ENCODE assay signal across 28 cellular contexts in genomic region chr15:80755884-80756283, GRCh38. TPM values are rescaled to one million over a fixed set of nuclear protein-coding genes. Genes with fewer than 3 reads are reported as not detected.
A peak's percentile ranks its signal among the peaks of the same experiment; 100 is the strongest.
DNase-seq lines count a peak whose midpoint lies in the region; ATAC-seq, FAIRE-seq and TF ChIP-seq lines count a peak whose summit lies in the region.
"Had no signal": no experiment of that assay in that cellular context is flagged by ENCODE, and none has a peak within 500 bp of the region (broad histone marks: within the 10 kb centered on the region; RNA-seq: fewer than 3 reads in every experiment).

No MANE protein-coding gene starts in this region.

- H3K79me2 ChIP-seq in HepG2 (ENCODE audit: insufficient read depth, low read length), result no peaks in the 10 kb centered on the region

- TF ChIP-seq EP300 in HepG2 (IDR thresholded peaks at IDR 0.05; ENCODE audit: low read depth in 2 of 2, low read length in 2 of 2), result no peak
- TF ChIP-seq EP300 in HepG2 (CRISPR knock-in tag; IDR thresholded peaks at IDR 0.05; ENCODE audit: borderline replicate concordance), result no peak

- H3K9me3 ChIP-seq in HepG2 (ENCODE audit: low read length), result no peaks in the 10 kb centered on the region
- H3K9me3 ChIP-seq: BLaER1 had no signal

- DNase-seq in ELR (ENCODE audit: low read depth) (peak; percentile 15), LHCN-M2 (ENCODE audit: low read depth) (peak; percentile 10), immature natural killer cell (peak; percentile 18 to 44 (median 36)), natural killer cell (no peak), iPS-NIHi7 (ENCODE audit: extremely low spot score) (no peak), middle frontal gyrus (ENCODE audit: extremely low spot score, low spot score) (no peak), HepG2 (ENCODE audit: low spot score) (no peak)
- DNase-seq: CD4-positive, CD25-positive, alpha-beta regulatory T cell; DMS53; GDM1; Kasumi-1; MV-4-11; NCI-H1105; NCI-H2029; NCI-H446 treated with DMSO at 0.1 percent for 48 hours; NCI-H526; NCI-H82; SHP77 had no signal

- H3K36me3 Mint-ChIP-seq in immature natural killer cell (peaks cover 0 to 7% (median 0%) of the 10 kb centered on the region in 3 donors), natural killer cell (no peaks in the 10 kb centered on the region)
- H3K36me3 Mint-ChIP-seq: CD4-positive, CD25-positive, alpha-beta regulatory T cell had no signal

- H3K4me3 ChIP-seq in HepG2 (replicated peaks in 1 of 3; ENCODE audit: insufficient read depth in 1 of 3, low read depth in 2 of 3, low read length in 3 of 3), result no peak overlapping the region
- H3K4me3 ChIP-seq: BLaER1, K562 had no signal

- no peak for FAIRE-seq in HepG2 (lab: Jason Lieb, UNC)
- FAIRE-seq: GM12891, H1, K562 had no signal

- TF ChIP-seq POLR2A in HepG2 (IDR thresholded peaks at IDR 0.05; ENCODE audit: insufficient read depth in 1 of 2, low read depth in 2 of 2, low read length in 2 of 2), result no peak

- peak overlapping the region; percentile 26 to 78 (median 51) for H3K4me3 Mint-ChIP-seq in immature natural killer cell
- H3K4me3 Mint-ChIP-seq in natural killer cell, result peak overlapping the region; percentile 67
- H3K4me3 Mint-ChIP-seq: CD4-positive, CD25-positive, alpha-beta regulatory T cell had no signal

- no peak overlapping the region for H3K27ac ChIP-seq in HepG2 (ENCODE audit: extremely low read length, insufficient read depth, low read length)
- H3K27ac ChIP-seq: BLaER1, HL-60, RWPE1 had no signal

- intact Hi-C loops in natural killer cell (cut with micrococcal nuclease), result no loop called here
- intact Hi-C loops in HepG2 (cut with micrococcal nuclease; ENCODE audit: unreplicated experiment), result no loop called here

- H3K4me1 Mint-ChIP-seq in immature natural killer cell (peaks cover 32 to 44% of the 10 kb centered on the region in 2 donors), natural killer cell (peaks cover 27 to 28% of the 10 kb centered on the region in 2 donors)
- H3K4me1 Mint-ChIP-seq: CD4-positive, CD25-positive, alpha-beta regulatory T cell had no signal

- CTCF ChIA-PET in HepG2 (lab: Yijun Ruan, JAX; ENCODE audit: low intra/inter-chr PET ratio, low total read pairs), result no interaction called here

- H3K9me3 Mint-ChIP-seq in immature natural killer cell, result no peaks in the 10 kb centered on the region
- H3K9me3 Mint-ChIP-seq in natural killer cell, result no peaks in the 10 kb centered on the region

- POLR2A ChIA-PET in HepG2 (lab: Yijun Ruan, JAX), result no interaction called here

- peak; percentile 83 to 97 (median 90) for ATAC-seq in natural killer cell
- no peak for ATAC-seq in GM18520 (IDR thresholded peaks at IDR 0.05; ENCODE audit: unreplicated experiment)
- ATAC-seq in HepG2, result no peak
- ATAC-seq: HCT116, K562, Panc1 had no signal

- H4K20me1 ChIP-seq in HepG2 (ENCODE audit: insufficient read depth, low read length), result no peaks in the 10 kb centered on the region
- H4K20me1 ChIP-seq: BLaER1 had no signal

- peak overlapping the region in 1 of 6 donors; percentile 66 for H3K27ac Mint-ChIP-seq in immature natural killer cell
- H3K27ac Mint-ChIP-seq in natural killer cell, result no peak overlapping the region
- H3K27ac Mint-ChIP-seq: CD4-positive, CD25-positive, alpha-beta regulatory T cell had no signal

- H3K9ac ChIP-seq in HepG2 (ENCODE audit: insufficient read depth, low read depth, low read length), result no peak overlapping the region
- H3K9ac ChIP-seq: BLaER1 had no signal

- no peaks in the 10 kb centered on the region for H3K4me1 ChIP-seq in HepG2 (ENCODE audit: insufficient read depth, low read length)

- TF ChIP-seq CTCF in natural killer cell (IDR thresholded peaks at IDR 0.05) (no peak), HepG2 (CRISPR knock-in tag; IDR thresholded peaks at IDR 0.05) (no peak)

- 93% methylated on average over 3 of the region's 3 CpGs for WGBS in HepG2 (ENCODE audit: low lambda C conversion rate)

- no peaks in the 10 kb centered on the region for H3K27me3 Mint-ChIP-seq in immature natural killer cell (ENCODE audit: low read depth in 3 of 3)
- H3K27me3 Mint-ChIP-seq in natural killer cell (ENCODE audit: low read depth in 2 of 2), result no peaks in the 10 kb centered on the region

- no peak overlapping the region for H2AFZ ChIP-seq in HepG2 (ENCODE audit: low read length)

- in situ Hi-C loops in HepG2 (cut with HindIII; ENCODE audit: extremely low pct_ligation_motif_present, low pct_unique_long_range_greater_than_20kb), result no loop called here

- TF ChIP-seq RAD21 in HepG2 (CRISPR knock-in tag; IDR thresholded peaks at IDR 0.05), result no peak

- no TSS peak for BruUV-seq in HepG2 (replicated peaks; lab: Mats Ljungman, UMichigan)

- H3K36me3 ChIP-seq in HepG2 (replicated peaks in 1 of 2; ENCODE audit: control insufficient read depth in 1 of 2, insufficient read depth in 2 of 2, low read length in 2 of 2), result no peaks in the 10 kb centered on the region; a peak in 2 of 5 replicates

- no peak overlapping the region for H3K4me2 ChIP-seq in HepG2 (ENCODE audit: low read depth, low read length)
- H3K4me2 ChIP-seq: BLaER1 had no signal

- no peaks in the 10 kb centered on the region for H3K27me3 ChIP-seq in HepG2 (ENCODE audit: control insufficient read depth in 1 of 2, insufficient read depth in 2 of 2, low read length in 2 of 2)
- H3K27me3 ChIP-seq: BLaER1 had no signal

TF ChIP-seq in HepG2, 621 proteins besides CTCF, POLR2A, EP300 and RAD21 (continues in another document):
- TF ChIP-seq FOXJ3 (CRISPR knock-in tag; IDR thresholded peaks at IDR 0.05; ENCODE audit: borderline replicate concordance) (no peak), TCF7L2 (IDR thresholded peaks at IDR 0.05; ENCODE audit: low read depth, low read length) (no peak)

RNA-seq across cellular contexts. Expression of gene CEMIP, which starts 23.3 kb away (rescaled TPM):
- total RNA-seq in LHCN-M2 (2014; rRNA removed), result 1.5 and 4.5 TPM in 2 replicates
- polyA plus RNA-seq in LHCN-M2 (2012), result 47.8 TPM
- under 1 TPM in 1 of 3 donors, not detected in 2; 0.08 TPM for polyA plus RNA-seq in immature natural killer cell
- under 1 TPM in 2 of 3 donors, not detected in 1; 0.07 to 0.82 TPM for total RNA-seq in natural killer cell
- total RNA-seq in HepG2 (2016; rRNA removed; fragmentation: Illumina TruSeq; extraction: Trizol), result 1.9 and 4.3 TPM in 2 replicates
- total RNA-seq in HepG2 (2016; cell fraction: cytosol; rRNA removed; fragmentation: Illumina TruSeq; extraction: Trizol; ENCODE audit: low read depth), result 0.35 and 0.71 TPM in 2 replicates
- total RNA-seq in HepG2 (2016; cell fraction: insoluble cytoplasmic fraction; rRNA removed; fragmentation: Illumina TruSeq; extraction: Trizol), result 1.7 and 4.0 TPM in 2 replicates
- 0.62 and 1.1 TPM in 2 replicates for total RNA-seq in HepG2 (2016; cell fraction: membrane; rRNA removed; fragmentation: Illumina TruSeq; extraction: Trizol)
- total RNA-seq in HepG2 (2016; cell fraction: nucleus; rRNA removed; fragmentation: Illumina TruSeq; extraction: Trizol), result 6.2 and 7.7 TPM in 2 replicates
- 14.2 and 28.5 TPM in 2 replicates for polyA plus RNA-seq in HepG2 (2011; rRNA removed)
- polyA plus RNA-seq in HepG2 (2011; cell fraction: cytosol; rRNA removed), result 7.4 and 14.6 TPM in 2 replicates
- polyA plus RNA-seq in HepG2 (2011; cell fraction: nucleus; rRNA removed), result 12.7 and 33.7 TPM in 2 replicates
- polyA plus RNA-seq in HepG2 (2012), result 2.5 and 9.7 TPM in 2 replicates
- 0.14 and 0.20 TPM in 2 replicates for polyA plus RNA-seq in HepG2 (2016; cell fraction: cytosol; fragmentation: Illumina TruSeq; extraction: Trizol; ENCODE audit: low read depth)
- polyA plus RNA-seq in HepG2 (2016; cell fraction: insoluble cytoplasmic fraction; fragmentation: Illumina TruSeq; extraction: Trizol; ENCODE audit: low read depth), result 0.99 and 1.7 TPM in 2 replicates
- 0.18 and 0.26 TPM in 2 replicates for polyA plus RNA-seq in HepG2 (2016; cell fraction: membrane; fragmentation: Illumina TruSeq; extraction: Trizol; ENCODE audit: low read depth)
- polyA plus RNA-seq in HepG2 (2016; cell fraction: nucleus; fragmentation: Illumina TruSeq; extraction: Trizol; ENCODE audit: insufficient read depth, low read depth), result 5.6 and 6.2 TPM in 2 replicates
- 0.12 and 60.1 TPM in 2 replicates for polyA minus RNA-seq in HepG2 (2011; rRNA and poly(A)+ RNA removed; ENCODE audit: low replicate concordance)
- polyA minus RNA-seq in HepG2 (2011; cell fraction: cytosol; rRNA and poly(A)+ RNA removed), result 11.0 and 22.8 TPM in 2 replicates
- polyA minus RNA-seq in HepG2 (2011; cell fraction: nucleus; rRNA and poly(A)+ RNA removed), result 10.2 and 29.6 TPM in 2 replicates
- total RNA-seq: OCI-LY7 had no signal
- polyA plus RNA-seq: K562 had no signal

Comparison
In these comparisons a context has a peak if more than half of its experiments do, and no peak if none do; other contexts are left out.
1. DNase-seq: peak in ELR (single experiment), LHCN-M2 (single experiment) and immature natural killer cell (3 of 3); none in natural killer cell (single experiment), iPS-NIHi7 (single experiment), middle frontal gyrus (single experiment) and HepG2 (single experiment).
2. ATAC-seq: peak in natural killer cell (3 of 3); none in GM18520 (single experiment) and HepG2 (single experiment).